In genomic region chr14:30770376-30770775, GRCh38 we compare ENCODE assay signal across 29 cellular contexts.
A peak's percentile ranks its signal among the peaks of the same experiment; 100 is the strongest.
DNase-seq lines count a peak whose midpoint lies in the region; ATAC-seq, FAIRE-seq and TF ChIP-seq lines count a peak whose summit lies in the region.
"Had no signal": no experiment of that assay in that cellular context is flagged by ENCODE, and none has a peak within 500 bp of the region (broad histone marks: within the 10 kb centered on the region; RNA-seq: fewer than 3 reads in every experiment).

No MANE protein-coding gene starts in this region.

- H3K27ac ChIP-seq in GM23338 (ENCODE audit: low read depth), result no peak overlapping the region
- H3K27ac ChIP-seq in caudate nucleus (ENCODE audit: low read depth, low read length), result peak overlapping the region; percentile 91
- no peak overlapping the region for H3K27ac ChIP-seq in pancreas
- H3K27ac ChIP-seq: 22Rv1, A549, BLaER1 had no signal

- H2AFZ ChIP-seq in GM23338, result peak overlapping the region; percentile 87

- H4K20me1 ChIP-seq in GM23338 (replicated peaks; ENCODE audit: insufficient read depth), result no peaks in the 10 kb centered on the region
- H4K20me1 ChIP-seq: BLaER1 had no signal

- no peaks in the 10 kb centered on the region for H3K27me3 Mint-ChIP-seq in GM23338 (ENCODE audit: insufficient read depth, low read depth, poor library complexity)

- no peaks in the 10 kb centered on the region for H3F3A ChIP-seq in GM23338 (replicated peaks; ENCODE audit: low read depth)

- H3K9me3 ChIP-seq in pancreas, result no peaks in the 10 kb centered on the region
- H3K9me3 ChIP-seq: A549, BE2C, BLaER1 had no signal

- H3K27me3 ChIP-seq in GM23338 (ENCODE audit: insufficient read depth), result no peaks in the 10 kb centered on the region
- no peaks in the 10 kb centered on the region for H3K27me3 ChIP-seq in pancreas
- H3K27me3 ChIP-seq: BLaER1 had no signal

- H3K4me1 ChIP-seq in GM23338 (ENCODE audit: insufficient read depth) (no peaks in the 10 kb centered on the region), pancreas (peaks cover 0 to 11% (median 4%) of the 10 kb centered on the region in 3 donors)
- H3K4me1 ChIP-seq: A549, BE2C, BLaER1 had no signal

- TF ChIP-seq CTCF in GM23338 (conservative IDR thresholded peaks at IDR 0.05; ENCODE audit: low read depth in 2 of 2) (no peak), LNCaP clone FGC (IDR thresholded peaks at IDR 0.05; ENCODE audit: control insufficient read depth, extremely low read depth, insufficient read depth) (no peak), pancreas (IDR thresholded peaks at IDR 0.05) (no peak)

- no peak for DNase-seq in GM23338 (ENCODE audit: low spot score)
- DNase-seq in LNCaP clone FGC (ENCODE audit: low read depth), result peak; percentile 74
- DNase-seq in caudate nucleus (lab: John Stamatoyannopoulos, UW), result peak in 45 of 61 donors; percentile 13 to 93 (median 48)
- no peak for DNase-seq in left colon
- DNase-seq in NCI-H82 (lab: John Stamatoyannopoulos, UW), result no peak
- no peak for DNase-seq in H4 (ENCODE audit: low spot score)
- no peak for DNase-seq in stimulated activated effector memory CD8-positive, alpha-beta T cell treated with anti-CD3 and anti-CD28 coated beads, Interleukin-12 subunit alpha, Interleukin-12 subunit beta, amount 100 ng/mL, for 72 hours (ENCODE audit: low spot score in 2 of 2)
- DNase-seq in pancreas, result no peak
- DNase-seq: AML-193; BE2C; C1 segment of cervical spinal cord; CD4-positive, alpha-beta memory T cell; CD4-positive, CD25-positive, alpha-beta regulatory T cell; CD8-positive, alpha-beta memory T cell; COR-L47; DMS 273 treated with DMSO at 0.1 percent for 48 hours; DMS153; DMS53; DMS79; DND-41; EL; GDM1 had no signal

- H3K4me1 Mint-ChIP-seq in GM23338, result no peaks in the 10 kb centered on the region
- H3K4me1 Mint-ChIP-seq in stimulated activated effector memory CD8-positive, alpha-beta T cell treated with anti-CD3 and anti-CD28 coated beads, Interleukin-12 subunit alpha, Interleukin-12 subunit beta, amount 100 ng/mL, for 72 hours, result no peaks in the 10 kb centered on the region
- H3K4me1 Mint-ChIP-seq: CD4-positive, alpha-beta memory T cell; CD4-positive, CD25-positive, alpha-beta regulatory T cell; CD8-positive, alpha-beta memory T cell had no signal

- no peak overlapping the region for H3K4me2 ChIP-seq in GM23338
- H3K4me2 ChIP-seq: A549, BLaER1 had no signal

- H3K36me3 ChIP-seq in GM23338 (ENCODE audit: insufficient read depth) (no peaks in the 10 kb centered on the region), pancreas (no peaks in the 10 kb centered on the region)
- H3K36me3 ChIP-seq: BE2C, BLaER1 had no signal

- H3K27ac Mint-ChIP-seq in GM23338, result no peak overlapping the region
- H3K27ac Mint-ChIP-seq in stimulated activated effector memory CD8-positive, alpha-beta T cell treated with anti-CD3 and anti-CD28 coated beads, Interleukin-12 subunit alpha, Interleukin-12 subunit beta, amount 100 ng/mL, for 72 hours, result no peak overlapping the region
- H3K27ac Mint-ChIP-seq: CD14-positive monocyte; CD4-positive, alpha-beta memory T cell; CD8-positive, alpha-beta memory T cell had no signal

- H3K4me3 Mint-ChIP-seq in GM23338, result no peak overlapping the region
- H3K4me3 Mint-ChIP-seq in stimulated activated effector memory CD8-positive, alpha-beta T cell treated with anti-CD3 and anti-CD28 coated beads, Interleukin-12 subunit alpha, Interleukin-12 subunit beta, amount 100 ng/mL, for 72 hours, result no peak overlapping the region
- H3K4me3 Mint-ChIP-seq: CD4-positive, alpha-beta memory T cell; CD4-positive, CD25-positive, alpha-beta regulatory T cell had no signal

- intact Hi-C loops in left colon (cut with DNase I, micrococcal nuclease), result no loop called here
- intact Hi-C loops in pancreas (cut with DNase I), result no loop called here

- no peak for FAIRE-seq in pancreas (lab: Jason Lieb, UNC)
- FAIRE-seq: A549, GM12878, GM12892, GM18507 had no signal

- H3K4me3 ChIP-seq in GM23338, result no peak overlapping the region
- H3K4me3 ChIP-seq in LNCaP clone FGC (ENCODE audit: low read depth, low read length), result no peak overlapping the region
- H3K4me3 ChIP-seq in pancreas, result no peak overlapping the region
- H3K4me3 ChIP-seq: A549, BLaER1, GM12878 had no signal

- H3K36me3 Mint-ChIP-seq in GM23338 (ENCODE audit: low read depth), result no peaks in the 10 kb centered on the region
- no peaks in the 10 kb centered on the region for H3K36me3 Mint-ChIP-seq in stimulated activated effector memory CD8-positive, alpha-beta T cell treated with anti-CD3 and anti-CD28 coated beads, Interleukin-12 subunit alpha, Interleukin-12 subunit beta, amount 100 ng/mL, for 72 hours
- H3K36me3 Mint-ChIP-seq: CD14-positive monocyte; CD4-positive, alpha-beta memory T cell; CD4-positive, CD25-positive, alpha-beta regulatory T cell; CD8-positive, alpha-beta memory T cell had no signal

- WGBS in pancreas, 2 donors, result 71 to 79% methylated on average over 6 of the region's 6 CpGs

- no peak for ATAC-seq in GM23338
- peak; percentile 16 for ATAC-seq in left colon
- no peak for ATAC-seq in stimulated activated effector memory CD8-positive, alpha-beta T cell treated with anti-CD3 and anti-CD28 coated beads, Interleukin-12 subunit alpha, Interleukin-12 subunit beta, amount 100 ng/mL, for 72 hours
- ATAC-seq in pancreas, result no peak
- ATAC-seq: A549, GM12878 had no signal

- peaks cover 2% of the 10 kb centered on the region; the same call in 1 of the 2 replicates for H3K9me2 ChIP-seq in GM23338 (ENCODE audit: insufficient read depth)

- no peaks in the 10 kb centered on the region for H3K79me2 ChIP-seq in GM23338 (replicated peaks; ENCODE audit: insufficient read depth)

- no peaks in the 10 kb centered on the region for H3K9me3 Mint-ChIP-seq in GM23338
- no peaks in the 10 kb centered on the region for H3K9me3 Mint-ChIP-seq in stimulated activated effector memory CD8-positive, alpha-beta T cell treated with anti-CD3 and anti-CD28 coated beads, Interleukin-12 subunit alpha, Interleukin-12 subunit beta, amount 100 ng/mL, for 72 hours
- H3K9me3 Mint-ChIP-seq: CD4-positive, alpha-beta memory T cell had no signal

TF ChIP-seq in GM23338, 12 proteins besides CTCF, POLR2A, EP300 and RAD21 (continues in another document):
- TF ChIP-seq NANOG (IDR thresholded peaks at IDR 0.05; ENCODE audit: borderline replicate concordance), result no peak
- no peak for TF ChIP-seq POLR2AphosphoS5 (IDR thresholded peaks at IDR 0.05; ENCODE audit: low read depth)
- TF ChIP-seq ETS1 (IDR thresholded peaks at IDR 0.05), result no peak

Comparison
In these comparisons a context has a peak if more than half of its experiments do, and no peak if none do; other contexts are left out.
1. DNase-seq: peak in LNCaP clone FGC (single experiment) and caudate nucleus (45 of 61); none in GM23338 (single experiment), left colon (0 of 2), NCI-H82 (single experiment), H4 (single experiment), stimulated activated effector memory CD8-positive, alpha-beta T cell treated with anti-CD3 and anti-CD28 coated beads, Interleukin-12 subunit alpha, Interleukin-12 subunit beta, amount 100 ng/mL, for 72 hours (0 of 2) and pancreas (0 of 6).